In genomic region chr5:9244417-9244816, GRCh38 we compare ENCODE assay signal across 19 cellular contexts.
"Had no signal": no experiment of that assay in that cellular context is flagged by ENCODE, and none has a peak within 500 bp of the region (broad histone marks: within the 10 kb centered on the region; RNA-seq: fewer than 3 reads in every experiment).

No MANE protein-coding gene starts in this region.

- H3K27ac ChIP-seq: epithelial cell of prostate, esophagus muscularis mucosa, gastrocnemius medialis, heart right ventricle, neural progenitor cell, ovary, right atrium auricular region, tibial artery, upper lobe of left lung, uterus had no signal

- H3K27me3 ChIP-seq: esophagus muscularis mucosa, gastrocnemius medialis, heart right ventricle, neural progenitor cell, ovary, right atrium auricular region, tibial artery, upper lobe of left lung, uterus had no signal

- H3K4me1 ChIP-seq: esophagus muscularis mucosa, gastrocnemius medialis, neural progenitor cell, right atrium auricular region, tibial artery, upper lobe of left lung, uterus had no signal

- H3K4me3 Mint-ChIP-seq: effector memory CD8-positive, alpha-beta T cell; mesothelial cell of epicardium; natural killer cell; neural progenitor cell; stimulated activated effector memory CD8-positive, alpha-beta T cell treated with anti-CD3 and anti-CD28 coated beads, Interleukin-12 subunit alpha, Interleukin-12 subunit beta, amount 100 ng/mL, for 72 hours had no signal

- H3K9me3 ChIP-seq: esophagus muscularis mucosa, gastrocnemius medialis, heart right ventricle, ovary, right atrium auricular region, tibial artery, upper lobe of left lung, uterus had no signal

- H3K4me2 ChIP-seq: neural progenitor cell had no signal

- H3K4me1 Mint-ChIP-seq: natural killer cell; neural progenitor cell; stimulated activated effector memory CD8-positive, alpha-beta T cell treated with anti-CD3 and anti-CD28 coated beads, Interleukin-12 subunit alpha, Interleukin-12 subunit beta, amount 100 ng/mL, for 72 hours had no signal

- H3K4me3 ChIP-seq: esophagus muscularis mucosa, gastrocnemius medialis, heart right ventricle, neural progenitor cell, ovary, right atrium auricular region, tibial artery, upper lobe of left lung, uterus had no signal

- H3K9ac ChIP-seq: neural progenitor cell had no signal

- DNase-seq: effector memory CD8-positive, alpha-beta T cell; gastrocnemius medialis; heart right ventricle; kidney glomerular epithelial cell; natural killer cell; ovary; stimulated activated CD4-positive, alpha-beta T cell treated with anti-CD3 and anti-CD28 coated beads, Interleukin-4, amount 100 ng/mL, for 1 hour; stimulated activated CD8-positive, alpha-beta memory T cell treated with anti-CD3 and anti-CD28 coated beads, Interleukin-4, amount 100 ng/mL, for 48 hours; stimulated activated naive CD8-positive, alpha-beta T cell treated with anti-CD3 and anti-CD28 coated beads, Interleukin-15, Interleukin-2, amounts not matched to agents 100 U/mL and 50 U/mL, for 24 hours; tibial artery; upper lobe of left lung; uterus had no signal

- H3K36me3 Mint-ChIP-seq: mesothelial cell of epicardium; natural killer cell; neural progenitor cell; stimulated activated effector memory CD8-positive, alpha-beta T cell treated with anti-CD3 and anti-CD28 coated beads, Interleukin-12 subunit alpha, Interleukin-12 subunit beta, amount 100 ng/mL, for 72 hours had no signal

- H3K27ac Mint-ChIP-seq: effector memory CD8-positive, alpha-beta T cell; mesothelial cell of epicardium; natural killer cell; neural progenitor cell; stimulated activated effector memory CD8-positive, alpha-beta T cell treated with anti-CD3 and anti-CD28 coated beads, Interleukin-12 subunit alpha, Interleukin-12 subunit beta, amount 100 ng/mL, for 72 hours had no signal

- H3K9me3 Mint-ChIP-seq: neural progenitor cell had no signal

- H3K27me3 Mint-ChIP-seq: effector memory CD8-positive, alpha-beta T cell had no signal

- H2AFZ ChIP-seq: neural progenitor cell had no signal

- FAIRE-seq: islet of Langerhans had no signal

- ATAC-seq: effector memory CD8-positive, alpha-beta T cell; gastrocnemius medialis; heart right ventricle; natural killer cell; stimulated activated effector memory CD8-positive, alpha-beta T cell treated with anti-CD3 and anti-CD28 coated beads, Interleukin-12 subunit alpha, Interleukin-12 subunit beta, amount 100 ng/mL, for 72 hours; stimulated activated naive CD8-positive, alpha-beta T cell treated with anti-CD3 and anti-CD28 coated beads, Interleukin-15, Interleukin-2, amounts not matched to agents 100 U/mL and 50 U/mL, for 24 hours had no signal

- H3K36me3 ChIP-seq: esophagus muscularis mucosa, gastrocnemius medialis, heart right ventricle, neural progenitor cell, ovary, right atrium auricular region, tibial artery, upper lobe of left lung, uterus had no signal
